ENCODE assay signal across 7 cellular contexts in genomic region chr13:51286135-51287002, GRCh38. TPM values are rescaled to one million over a fixed set of nuclear protein-coding genes. Genes with fewer than 3 reads are reported as not detected.
DNase-seq lines count a peak whose midpoint lies in the region; ATAC-seq and TF ChIP-seq lines count a peak whose summit lies in the region.

No MANE protein-coding gene starts in this region.

- no peaks in the 10 kb centered on the region for H3K79me2 ChIP-seq in mesendoderm (ENCODE audit: control insufficient read depth, insufficient read depth, low read length)

- TF ChIP-seq CTCF in GM13976 (IDR thresholded peaks at IDR 0.05; ENCODE audit: borderline replicate concordance, control extremely low read depth, extremely low read depth, insufficient read depth, missing control alignments), result peak; percentile 93

- no peaks in the 10 kb centered on the region for H3K36me3 ChIP-seq in mesendoderm (ENCODE audit: control insufficient read depth, insufficient read depth, low read length)

- no peak overlapping the region for H2BK120ac ChIP-seq in mesendoderm (ENCODE audit: low read depth, low read length)

- no peak overlapping the region for H4K5ac ChIP-seq in mesendoderm (ENCODE audit: low read length)

- H3K27me3 ChIP-seq in mesendoderm (ENCODE audit: insufficient read depth, low read length, poor library complexity), result no peaks in the 10 kb centered on the region

- no peak overlapping the region for H3K9ac ChIP-seq in mesendoderm (ENCODE audit: low read length)

- no peak overlapping the region for H2BK5ac ChIP-seq in mesendoderm (ENCODE audit: low read length)

- H3K4ac ChIP-seq in mesendoderm (ENCODE audit: low read depth, low read length), result no peak overlapping the region

- H3K9me3 Mint-ChIP-seq in effector memory CD8-positive, alpha-beta T cell, result no peaks in the 10 kb centered on the region

- H2BK15ac ChIP-seq in mesendoderm (replicated peaks; ENCODE audit: low read depth), result no peak overlapping the region

- H3K36me3 Mint-ChIP-seq in effector memory CD8-positive, alpha-beta T cell (ENCODE audit: insufficient read depth), result no peaks in the 10 kb centered on the region

- no peak overlapping the region for H2AK5ac ChIP-seq in mesendoderm (ENCODE audit: low read length)

- no peak overlapping the region for H3K18ac ChIP-seq in mesendoderm (ENCODE audit: low read length)

- no peak overlapping the region for H3K27ac Mint-ChIP-seq in effector memory CD8-positive, alpha-beta T cell

- no peak overlapping the region for H3K4me2 ChIP-seq in mesendoderm (ENCODE audit: low read length)

- H3K79me1 ChIP-seq in mesendoderm (ENCODE audit: low read length), result no peaks in the 10 kb centered on the region

- no CpG with 5 or more reads among the region's 13 CpGs for WGBS in mesendoderm (ENCODE audit: extremely low coverage, insufficient coverage, low lambda C conversion rate)

- H3K56ac ChIP-seq in mesendoderm (ENCODE audit: low read length), result no peak overlapping the region

- H3K4me1 ChIP-seq in mesendoderm (ENCODE audit: control insufficient read depth, low read depth, low read length), result no peaks in the 10 kb centered on the region

- no peak overlapping the region for H4K8ac ChIP-seq in mesendoderm (ENCODE audit: low read depth, low read length)

- in situ Hi-C loops in GM13976 (cut with MboI; ENCODE audit: low sequenced_read_pairs, unreplicated experiment), result loop anchor here (25.0 kb wide), 1 partner anchor 501 kb away; no protein-coding TSS in a partner anchor

- no peak overlapping the region for H3K23ac ChIP-seq in mesendoderm (ENCODE audit: low read length)

- H3K4me1 Mint-ChIP-seq in effector memory CD8-positive, alpha-beta T cell (ENCODE audit: low read depth in 2 of 2), result no peaks in the 10 kb centered on the region

- no peak overlapping the region for H3K27ac ChIP-seq in mesendoderm (ENCODE audit: low read depth, low read length)

- no peak overlapping the region for H3K4me3 ChIP-seq in mesendoderm (ENCODE audit: low read length)

- no peak overlapping the region for H3K4me3 Mint-ChIP-seq in effector memory CD8-positive, alpha-beta T cell

- H3K27me3 Mint-ChIP-seq in effector memory CD8-positive, alpha-beta T cell, result peaks cover 0 to 23% of the 10 kb centered on the region in 2 donors

- peak; percentile 77 for ATAC-seq in HG03354 (IDR thresholded peaks at IDR 0.05; ENCODE audit: poor library complexity, severe bottlenecking, unreplicated experiment)
- ATAC-seq in effector memory CD8-positive, alpha-beta T cell (replicated peaks), result peak; percentile 73

- DNase-seq in GM13976 (ENCODE audit: low spot score) (peak; percentile 76), NCI-H82 (lab: John Stamatoyannopoulos, UW) (peak; percentile 93), mesendoderm (peak; percentile 81)
- DNase-seq in activated CD8-positive, alpha-beta memory T cell treated with anti-CD3 and anti-CD28 coated beads for 24 hours, result peak; percentile 88
- DNase-seq in effector memory CD8-positive, alpha-beta T cell, result peak; percentile 45 to 64 (median 56)
- peak; percentile 47 to 53 for DNase-seq in stimulated activated CD8-positive, alpha-beta memory T cell treated with anti-CD3 and anti-CD28 coated beads, Interleukin-2, amount 100 ng/mL, for 1 hour (ENCODE audit: low read depth in 2 of 2)

RNA-seq across cellular contexts. Expression of gene SERPINE3, which starts 53.1 kb away (rescaled TPM):
- polyA plus RNA-seq in mesendoderm (2013, experiment 1 of 2), result 0.03 TPM
- not detected for polyA plus RNA-seq in mesendoderm (2013, experiment 2 of 2)
